ENCODE assay signal across 8 cellular contexts in genomic region chr10:7484456-7485266, GRCh38.
DNase-seq lines count a peak whose midpoint lies in the region; ATAC-seq and FAIRE-seq lines count a peak whose summit lies in the region.

No MANE protein-coding gene starts in this region.

- peaks cover 11% of the 10 kb centered on the region for H3K9me3 Mint-ChIP-seq in activated naive CD8-positive, alpha-beta T cell treated with anti-CD3 and anti-CD28 coated beads, Interleukin-2, amount 10 ng/mL, durations not matched to agents 7 days and 5 days

- peaks cover 25% of the 10 kb centered on the region for H3K36me3 Mint-ChIP-seq in activated naive CD8-positive, alpha-beta T cell treated with anti-CD3 and anti-CD28 coated beads, Interleukin-2, amount 10 ng/mL, durations not matched to agents 7 days and 5 days

- peak overlapping the region; percentile 76 for H3K4me3 Mint-ChIP-seq in activated naive CD8-positive, alpha-beta T cell treated with anti-CD3 and anti-CD28 coated beads, Interleukin-2, amount 10 ng/mL, durations not matched to agents 7 days and 5 days

- peak overlapping the region; percentile 100 for H3K27ac Mint-ChIP-seq in activated naive CD8-positive, alpha-beta T cell treated with anti-CD3 and anti-CD28 coated beads, Interleukin-2, amount 10 ng/mL, durations not matched to agents 7 days and 5 days

- peaks cover 82% of the 10 kb centered on the region for H3K4me1 Mint-ChIP-seq in activated naive CD8-positive, alpha-beta T cell treated with anti-CD3 and anti-CD28 coated beads, Interleukin-2, amount 10 ng/mL, durations not matched to agents 7 days and 5 days

- no peaks in the 10 kb centered on the region for H3K27me3 Mint-ChIP-seq in activated naive CD8-positive, alpha-beta T cell treated with anti-CD3 and anti-CD28 coated beads, Interleukin-2, amount 10 ng/mL, durations not matched to agents 7 days and 5 days

- POLR2A ChIA-PET in activated naive CD8-positive, alpha-beta T cell treated with anti-CD3 and anti-CD28 coated beads, Interleukin-2, amount 10 ng/mL, durations not matched to agents 7 days and 5 days (lab: Charles Lee), result interaction anchor here (0.5 to 2.9 kb wide), 18 partner anchors 8 to 1422 kb away, joined by 3 to 24 read pairs (median 3); partner anchors contain the start of genes ATP5F1C, GATA3, IL2RA and KIN

- peak; percentile 55 for ATAC-seq in HG02610 (IDR thresholded peaks at IDR 0.05; ENCODE audit: unreplicated experiment)
- peak; percentile 95 for ATAC-seq in activated naive CD8-positive, alpha-beta T cell treated with anti-CD3 and anti-CD28 coated beads, Interleukin-2, amount 10 ng/mL, durations not matched to agents 7 days and 5 days (ENCODE audit: low read depth)

- FAIRE-seq in GM18507 (lab: Jason Lieb, UNC), result peak; percentile 99

- no peak for DNase-seq in GM18507 (ENCODE audit: extremely low spot score, insufficient read length, low read depth)
- peak; percentile 90 for DNase-seq in NOMO-1 treated with dmso at 0.1 percent for 144 hours (lab: John Stamatoyannopoulos, UW; ENCODE audit: unreplicated experiment)
- peak; percentile 47 for DNase-seq in activated naive CD8-positive, alpha-beta T cell treated with anti-CD3 and anti-CD28 coated beads, Interleukin-2, amount 10 ng/mL, durations not matched to agents 7 days and 5 days
- DNase-seq in stimulated activated CD4-positive, alpha-beta T cell treated with anti-CD3 and anti-CD28 coated beads, TNF-alpha, amount 100 ng/mL, for 4 hours (ENCODE audit: low read depth in 3 of 3), result peak in 2 of 3 experiments; percentile 17 to 24
- no peak for DNase-seq in superior temporal gyrus (ENCODE audit: extremely low spot score)
- DNase-seq in HK-2 (ENCODE audit: unreplicated experiment), result no peak
- no peak for DNase-seq in SW 1271 (lab: John Stamatoyannopoulos, UW)

Comparison
In these comparisons a context has a peak if more than half of its experiments do, and no peak if none do; other contexts are left out.
1. DNase-seq: peak in NOMO-1 treated with dmso at 0.1 percent for 144 hours (single experiment), activated naive CD8-positive, alpha-beta T cell treated with anti-CD3 and anti-CD28 coated beads, Interleukin-2, amount 10 ng/mL, durations not matched to agents 7 days and 5 days (single experiment) and stimulated activated CD4-positive, alpha-beta T cell treated with anti-CD3 and anti-CD28 coated beads, TNF-alpha, amount 100 ng/mL, for 4 hours (2 of 3); none in GM18507 (single experiment), superior temporal gyrus (single experiment), HK-2 (single experiment) and SW 1271 (0 of 2).